18 cellular contexts compared by ENCODE assay signal in the genomic region with DNA sequence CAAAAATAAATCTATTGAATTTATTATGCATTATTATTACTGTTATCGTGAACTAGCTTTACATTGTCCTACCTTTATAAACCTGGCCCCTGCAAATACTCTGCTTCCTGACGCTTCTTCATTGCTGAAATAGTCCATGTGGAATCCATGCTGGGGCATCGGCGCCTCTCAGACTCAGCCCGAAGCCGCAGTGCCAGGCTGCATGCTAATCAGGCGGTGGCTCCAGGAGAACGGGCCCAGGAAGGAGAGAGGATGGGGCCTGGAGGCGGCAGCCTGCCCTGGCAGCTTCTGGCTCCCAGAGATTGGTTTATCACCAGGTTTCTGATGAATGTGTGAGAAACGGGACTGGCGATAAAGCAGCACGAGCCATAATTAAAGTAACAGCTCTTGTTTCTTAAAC.
"Had no signal": no experiment of that assay in that cellular context is flagged by ENCODE, and none has a peak within 500 bp of the region (broad histone marks: within the 10 kb centered on the region; RNA-seq: fewer than 3 reads in every experiment).

No MANE protein-coding gene starts in this region.

- H3K27ac ChIP-seq: adrenal gland, esophagus squamous epithelium, prostate gland, right lobe of liver, tibial nerve had no signal

- H3K9me3 Mint-ChIP-seq: activated B cell treated with CpG ODN at 0.5 μM for 24 hours; activated naive CD4-positive, alpha-beta T cell treated with anti-CD3 and anti-CD28 coated beads for 36 hours; mesothelial cell of epicardium had no signal

- DNase-seq: activated B cell treated with CpG ODN at 0.5 μM for 24 hours; activated CD4-positive, alpha-beta T cell treated with anti-CD3 and anti-CD28 coated beads, Interleukin-2, amount 50 U/mL, for 1 hour; activated naive CD4-positive, alpha-beta T cell treated with anti-CD3 and anti-CD28 coated beads for 36 hours; activated T-cell treated with anti-CD3 and anti-CD28 coated beads for 4 hours; adrenal gland; cerebellar nuclear complex; esophagus squamous epithelium; foreskin fibroblast; kidney glomerular epithelial cell; naive B cell; occipital lobe; right lobe of liver; T-helper 17 cell had no signal

- H3K27me3 ChIP-seq: adrenal gland, right lobe of liver had no signal

- H3K27me3 Mint-ChIP-seq: T-helper 17 cell had no signal

- H3K27ac Mint-ChIP-seq: activated B cell treated with CpG ODN at 0.5 μM for 24 hours; activated naive CD4-positive, alpha-beta T cell treated with anti-CD3 and anti-CD28 coated beads for 36 hours; activated T-helper 17 cell treated with anti-CD3 and anti-CD28 coated beads, Interleukin-2, amount 50 U/mL, for 72 hours; mesothelial cell of epicardium; T-helper 17 cell had no signal

- H3K36me3 ChIP-seq: adrenal gland, esophagus squamous epithelium, prostate gland, right lobe of liver, tibial nerve had no signal

- H3K9me3 ChIP-seq: adrenal gland, esophagus squamous epithelium, prostate gland, right lobe of liver, tibial nerve had no signal

- H3K36me3 Mint-ChIP-seq: mesothelial cell of epicardium; naive B cell; stimulated activated effector memory CD8-positive, alpha-beta T cell treated with anti-CD3 and anti-CD28 coated beads, Interleukin-12 subunit alpha, Interleukin-12 subunit beta, amount 100 ng/mL, for 72 hours had no signal

- H3K4me1 Mint-ChIP-seq: activated B cell treated with CpG ODN at 0.5 μM for 24 hours; activated T-helper 17 cell treated with anti-CD3 and anti-CD28 coated beads, Interleukin-2, amount 50 U/mL, for 72 hours; naive B cell; stimulated activated effector memory CD8-positive, alpha-beta T cell treated with anti-CD3 and anti-CD28 coated beads, Interleukin-12 subunit alpha, Interleukin-12 subunit beta, amount 100 ng/mL, for 72 hours; T-helper 17 cell had no signal

- H3K4me3 Mint-ChIP-seq: activated B cell treated with CpG ODN at 0.5 μM for 24 hours; activated naive CD4-positive, alpha-beta T cell treated with anti-CD3 and anti-CD28 coated beads for 36 hours; activated T-helper 17 cell treated with anti-CD3 and anti-CD28 coated beads, Interleukin-2, amount 50 U/mL, for 72 hours; naive B cell; stimulated activated effector memory CD8-positive, alpha-beta T cell treated with anti-CD3 and anti-CD28 coated beads, Interleukin-12 subunit alpha, Interleukin-12 subunit beta, amount 100 ng/mL, for 72 hours; T-helper 17 cell had no signal

- H3K4me1 ChIP-seq: adrenal gland, esophagus squamous epithelium, prostate gland, right lobe of liver, tibial nerve had no signal

- H3K4me3 ChIP-seq: adrenal gland, esophagus squamous epithelium, prostate gland, right lobe of liver, tibial nerve had no signal
